In the genomic region with DNA sequence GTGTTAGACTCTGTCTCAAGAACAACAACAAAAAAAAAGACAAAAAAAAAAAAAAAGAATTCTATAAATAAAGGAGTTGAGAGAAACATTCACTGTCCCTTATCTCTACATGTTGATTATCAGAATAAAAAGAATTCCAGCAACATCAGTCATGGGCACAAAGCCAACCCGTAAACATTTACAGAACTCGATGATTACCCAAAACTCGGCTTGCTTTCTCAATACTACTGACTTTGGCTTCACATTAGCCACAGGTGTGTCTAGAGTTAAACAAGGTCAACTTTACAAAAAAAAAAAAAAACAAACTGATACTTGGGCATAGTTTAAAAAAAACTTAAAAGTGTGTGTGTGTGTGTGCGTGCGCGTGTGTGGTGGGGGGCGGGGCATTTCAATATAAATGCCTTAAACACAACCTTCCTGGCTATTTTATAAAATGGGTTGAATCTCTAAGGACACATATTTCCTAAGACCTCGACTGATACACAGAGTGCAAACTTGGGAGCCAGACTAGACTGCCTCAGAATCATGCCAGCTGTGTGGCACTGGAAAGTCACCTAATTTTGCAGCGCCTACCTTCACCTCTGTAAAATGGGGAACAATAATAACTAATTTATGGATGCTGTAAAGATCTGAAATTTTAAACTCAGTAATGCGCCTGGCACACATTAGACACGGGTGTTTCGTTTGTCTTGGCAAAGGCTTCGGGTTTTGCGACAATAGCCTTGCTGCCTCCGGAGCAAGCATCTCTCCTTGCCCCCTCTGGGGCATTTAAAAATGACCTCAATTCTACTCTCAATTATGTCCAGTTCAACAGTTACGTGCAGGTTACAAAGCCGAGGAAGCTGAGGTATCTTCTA, we compare ENCODE assay signal across 8 cellular contexts. TPM values are rescaled to one million over a fixed set of nuclear protein-coding genes. Genes with fewer than 3 reads are reported as not detected.
DNase-seq lines count a peak whose midpoint lies in the region; ATAC-seq and TF ChIP-seq lines count a peak whose summit lies in the region.

No MANE protein-coding gene starts in this region.

- H3K9ac ChIP-seq in MM.1S (ENCODE audit: low read length), result peak overlapping the region; percentile 33; the same call in 1 of the 2 replicates

- intact Hi-C loops in breast epithelium (cut with DNase I; ENCODE audit: low total_unique reads) (loop anchor here (10.0 kb wide), 1 partner anchor 104 kb away; a partner anchor contains a TSS), lower leg skin (cut with DNase I; ENCODE audit: low total_unique reads) (no loop called here), upper lobe of right lung (cut with DNase I) (no loop called here)

- H3K4me2 ChIP-seq in MM.1S (ENCODE audit: low read depth, low read length), result peak overlapping the region; percentile 37

- no peaks in the 10 kb centered on the region for H3K4me1 ChIP-seq in HEK293 (ENCODE audit: control insufficient read depth, insufficient read depth, low read length)
- H3K4me1 ChIP-seq in MM.1S (ENCODE audit: low read length), result no peaks in the 10 kb centered on the region
- no peaks in the 10 kb centered on the region for H3K4me1 ChIP-seq in breast epithelium
- peaks cover 14% of the 10 kb centered on the region for H3K4me1 ChIP-seq in upper lobe of right lung

- WGBS in lower leg skin, 2 donors, result 7 to 9% methylated on average over 17 of the region's 17 CpGs

- ATAC-seq in upper lobe of right lung, result peak; percentile 1

- H3K36me3 ChIP-seq in HEK293 (ENCODE audit: control insufficient read depth in 2 of 2, insufficient read depth in 1 of 2, low read length in 2 of 2), result peaks cover 0 to 14% of the 10 kb centered on the region in 2 experiments; a peak in 2 of 3 replicates
- no peaks in the 10 kb centered on the region for H3K36me3 ChIP-seq in MM.1S (replicated peaks; ENCODE audit: insufficient read depth, low read length)
- H3K36me3 ChIP-seq in breast epithelium, result no peaks in the 10 kb centered on the region
- peaks cover 4% of the 10 kb centered on the region for H3K36me3 ChIP-seq in upper lobe of right lung

- peaks cover 25% of the 10 kb centered on the region for H3K4me1 Mint-ChIP-seq in activated naive CD4-positive, alpha-beta T cell treated with anti-CD3 and anti-CD28 coated beads, Interleukin-2, amount 10 ng/mL, durations not matched to agents 7 days and 5 days

- H3K36me3 Mint-ChIP-seq in activated naive CD4-positive, alpha-beta T cell treated with anti-CD3 and anti-CD28 coated beads, Interleukin-2, amount 10 ng/mL, durations not matched to agents 7 days and 5 days, result peaks cover 22% of the 10 kb centered on the region

- H3K4me3 Mint-ChIP-seq in activated naive CD4-positive, alpha-beta T cell treated with anti-CD3 and anti-CD28 coated beads, Interleukin-2, amount 10 ng/mL, durations not matched to agents 7 days and 5 days, result peak overlapping the region; percentile 84

- peak overlapping the region; percentile 56 for H2AFZ ChIP-seq in MM.1S (ENCODE audit: low read length)

- H3K27ac ChIP-seq in HEK293 (ENCODE audit: extremely low read depth, low read depth, low read length), result peak overlapping the region; percentile 83; the same call in 1 of the 2 replicates
- no peak overlapping the region for H3K27ac ChIP-seq in MM.1S (ENCODE audit: low read length)
- H3K27ac ChIP-seq in breast epithelium, result peak overlapping the region; percentile 91 to 93
- H3K27ac ChIP-seq in upper lobe of right lung, result peak overlapping the region; percentile 83

- peak overlapping the region; percentile 59 for H3K4me3 ChIP-seq in HEK293 (ENCODE audit: low read depth, low read length)
- peak overlapping the region; percentile 66 for H3K4me3 ChIP-seq in MM.1S (ENCODE audit: low read length)
- H3K4me3 ChIP-seq in breast epithelium, result peak overlapping the region; percentile 62 to 96 (median 78)
- peak overlapping the region; percentile 77 for H3K4me3 ChIP-seq in lower leg skin (ENCODE audit: low read depth, poor library complexity, severe bottlenecking)
- peak overlapping the region; percentile 76 for H3K4me3 ChIP-seq in upper lobe of right lung

- no peaks in the 10 kb centered on the region for H3F3A ChIP-seq in MM.1S (ENCODE audit: insufficient read depth, low read length)

- TF ChIP-seq CTCF in HEK293 (tag by site-specific recombination; IDR thresholded peaks at IDR 0.05), result no peak
- no peak for TF ChIP-seq CTCF in MM.1S (IDR thresholded peaks at IDR 0.05; ENCODE audit: low read length)
- TF ChIP-seq CTCF in breast epithelium (IDR thresholded peaks at IDR 0.05), result no peak
- no peak for TF ChIP-seq CTCF in lower leg skin (IDR thresholded peaks at IDR 0.05)
- no peak for TF ChIP-seq CTCF in upper lobe of right lung (IDR thresholded peaks at IDR 0.05)

- H3K9me2 ChIP-seq in MM.1S (replicated peaks; ENCODE audit: insufficient read depth, low read length), result no peaks in the 10 kb centered on the region

- no peaks in the 10 kb centered on the region for H3K27me3 ChIP-seq in MM.1S (replicated peaks; ENCODE audit: insufficient read depth, low read length)
- H3K27me3 ChIP-seq in breast epithelium, result no peaks in the 10 kb centered on the region
- H3K27me3 ChIP-seq in upper lobe of right lung, result no peaks in the 10 kb centered on the region

- H4K20me1 ChIP-seq in MM.1S (ENCODE audit: insufficient read depth, low read length), result no peaks in the 10 kb centered on the region

- H3K9me3 ChIP-seq in HEK293 (ENCODE audit: control insufficient read depth, insufficient read depth, low read depth, low read length) (no peaks in the 10 kb centered on the region), MM.1S (replicated peaks; ENCODE audit: insufficient read depth, low read length) (no peaks in the 10 kb centered on the region), breast epithelium (no peaks in the 10 kb centered on the region), upper lobe of right lung (no peaks in the 10 kb centered on the region)

- no peak for TF ChIP-seq POLR2A in breast epithelium (IDR thresholded peaks at IDR 0.05)
- no peak for TF ChIP-seq POLR2A in lower leg skin (IDR thresholded peaks at IDR 0.05)

- H3K9me3 Mint-ChIP-seq in activated naive CD4-positive, alpha-beta T cell treated with anti-CD3 and anti-CD28 coated beads, Interleukin-2, amount 10 ng/mL, durations not matched to agents 7 days and 5 days, result no peaks in the 10 kb centered on the region

- POLR2A ChIA-PET in HEK293 (lab: Yijun Ruan, JAX), result interaction anchor here (0.7 to 2.8 kb wide), 4 partner anchors 7 to 246 kb away, joined by 3 to 18 read pairs (median 5); a partner anchor contains a TSS

- CTCF ChIA-PET in activated naive CD4-positive, alpha-beta T cell treated with anti-CD3 and anti-CD28 coated beads, Interleukin-2, amount 10 ng/mL, durations not matched to agents 7 days and 5 days (lab: Charles Lee), result interaction anchor here (0.7 to 1.8 kb wide), 2 partner anchors 101 to 604 kb away, joined by 3 to 6 read pairs; a partner anchor contains a TSS
- CTCF ChIA-PET in HEK293 (lab: Yijun Ruan, JAX), result interaction anchor here (0.6 to 0.8 kb wide), 2 partner anchors 47 to 87 kb away, joined by 3 to 8 read pairs; no protein-coding TSS in a partner anchor

- peaks cover 19% of the 10 kb centered on the region for H3K79me2 ChIP-seq in MM.1S (ENCODE audit: low read length)

- no peaks in the 10 kb centered on the region for H3K27me3 Mint-ChIP-seq in activated naive CD4-positive, alpha-beta T cell treated with anti-CD3 and anti-CD28 coated beads, Interleukin-2, amount 10 ng/mL, durations not matched to agents 7 days and 5 days

- H3K27ac Mint-ChIP-seq in activated naive CD4-positive, alpha-beta T cell treated with anti-CD3 and anti-CD28 coated beads, Interleukin-2, amount 10 ng/mL, durations not matched to agents 7 days and 5 days, result peak overlapping the region; percentile 80

- DNase-seq in activated naive CD4-positive, alpha-beta T cell treated with anti-CD3 and anti-CD28 coated beads, Interleukin-2, amount 10 ng/mL, durations not matched to agents 7 days and 5 days, result no peak
- no peak for DNase-seq in activated naive CD4-positive, alpha-beta T cell treated with anti-CD3 and anti-CD28 coated beads, Interleukin-2, amount 50 U/mL, for 16 hours
- DNase-seq in MM.1S, result no peak
- no peak for DNase-seq in breast epithelium (ENCODE audit: low spot score in 2 of 2)
- no peak for DNase-seq in lower leg skin (ENCODE audit: low spot score in 2 of 2)
- no peak for DNase-seq in upper lobe of right lung
- no peak for DNase-seq in KG1 (lab: John Stamatoyannopoulos, UW)

TF ChIP-seq in HEK293, 187 proteins besides CTCF, POLR2A, EP300 and RAD21 (continues in another document):
- no peak for TF ChIP-seq MZF1 (tag by site-specific recombination; IDR thresholded peaks at IDR 0.05; ENCODE audit: borderline replicate concordance)
- TF ChIP-seq ZNF585B (tag by site-specific recombination; IDR thresholded peaks at IDR 0.05), result no peak
- no peak for TF ChIP-seq ZNF423 (tag by site-specific recombination; IDR thresholded peaks at IDR 0.05)
- TF ChIP-seq ZNF19 (tag by site-specific recombination; IDR thresholded peaks at IDR 0.05; ENCODE audit: low read depth), result no peak
- TF ChIP-seq EGR2 (tag by site-specific recombination; IDR thresholded peaks at IDR 0.05; ENCODE audit: low read depth), result no peak
- TF ChIP-seq ZNF324 (tag by site-specific recombination; IDR thresholded peaks at IDR 0.05), result 0 out of 2 replicates have a peak, but pooled peaks have one; percentile 52
- TF ChIP-seq ZNF266 (tag by site-specific recombination; IDR thresholded peaks at IDR 0.05; ENCODE audit: low read depth), result no peak
- no peak for TF ChIP-seq ZNF140 (tag by site-specific recombination; IDR thresholded peaks at IDR 0.05)
- no peak for TF ChIP-seq ZNF571 (tag by site-specific recombination; IDR thresholded peaks at IDR 0.05)
- TF ChIP-seq, protein P1, sequence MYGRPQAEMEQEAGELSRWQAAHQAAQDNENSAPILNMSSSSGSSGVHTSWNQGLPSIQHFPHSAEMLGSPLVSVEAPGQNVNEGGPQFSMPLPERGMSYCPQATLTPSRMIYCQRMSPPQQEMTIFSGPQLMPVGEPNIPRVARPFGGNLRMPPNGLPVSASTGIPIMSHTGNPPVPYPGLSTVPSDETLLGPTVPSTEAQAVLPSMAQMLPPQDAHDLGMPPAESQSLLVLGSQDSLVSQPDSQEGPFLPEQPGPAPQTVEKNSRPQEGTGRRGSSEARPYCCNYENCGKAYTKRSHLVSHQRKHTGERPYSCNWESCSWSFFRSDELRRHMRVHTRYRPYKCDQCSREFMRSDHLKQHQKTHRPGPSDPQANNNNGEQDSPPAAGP (tag by site-specific recombination; IDR thresholded peaks at IDR 0.05), result no peak
- no peak for TF ChIP-seq ZNF514 (tag by site-specific recombination; IDR thresholded peaks at IDR 0.05)

RNA-seq across cellular contexts. Expression of a gene that starts 0.9 kb away (rescaled TPM):
- total RNA-seq in breast epithelium (100 to 1,000 TPM in 1 of 3 donors, 10 to 100 TPM in 2; 33.3 to 104 (median 80.1) TPM), lower leg skin (100 to 1,000 TPM in 2 of 4 donors, 10 to 100 TPM in 2; 76.4 to 125 (median 99.4) TPM), upper lobe of right lung (48.0 TPM)
